ENCODE assay signal across 10 cellular contexts in genomic region chr21:45310446-45310845, GRCh38.
"Had no signal": no experiment of that assay in that cellular context is flagged by ENCODE, and none has a peak within 500 bp of the region (broad histone marks: within the 10 kb centered on the region; RNA-seq: fewer than 3 reads in every experiment).

No MANE protein-coding gene starts in this region.

- ATAC-seq: activated naive CD8-positive, alpha-beta T cell treated with anti-CD3 and anti-CD28 coated beads, Interleukin-2, amount 50 U/mL, for 24 hours; foreskin keratinocyte; heart left ventricle had no signal

- H3K27ac Mint-ChIP-seq: activated B cell treated with CpG ODN at 0.5 μM for 24 hours; activated naive CD8-positive, alpha-beta T cell treated with anti-CD3 and anti-CD28 coated beads, Interleukin-2, amount 50 U/mL, for 24 hours; T-helper 1 cell treated with Interleukin-12 subunit alpha and Interleukin-12 subunit beta and Interleukin-4 antibody, amounts not matched to agents 30 μg/mL and 1 μg/mL, for 36 hours had no signal

- H3K27me3 ChIP-seq: ascending aorta, heart left ventricle had no signal

- H3K4me3 ChIP-seq: ascending aorta, heart left ventricle had no signal

- H3K9me3 ChIP-seq: ascending aorta, heart left ventricle had no signal

- H3K9me3 Mint-ChIP-seq: T-helper 1 cell treated with Interleukin-12 subunit alpha and Interleukin-12 subunit beta and Interleukin-4 antibody, amounts not matched to agents 30 μg/mL and 1 μg/mL, for 36 hours had no signal

- H3K4me1 ChIP-seq: foreskin keratinocyte had no signal

- DNase-seq: activated B cell treated with CpG ODN at 0.5 μM for 24 hours; activated CD4-positive, alpha-beta T cell treated with anti-CD3 and anti-CD28 coated beads, Interleukin-2, amount 50 U/mL, for 1 hour; activated naive CD8-positive, alpha-beta T cell treated with anti-CD3 and anti-CD28 coated beads, Interleukin-2, amount 50 U/mL, for 24 hours; activated T-cell treated with anti-CD3 and anti-CD28 coated beads, Interleukin-2, amount 50 U/mL, for 48 hours; foreskin keratinocyte; SHP77 had no signal

- H3K4me3 Mint-ChIP-seq: activated B cell treated with CpG ODN at 0.5 μM for 24 hours; activated naive CD8-positive, alpha-beta T cell treated with anti-CD3 and anti-CD28 coated beads, Interleukin-2, amount 50 U/mL, for 24 hours; nephron; T-helper 1 cell treated with Interleukin-12 subunit alpha and Interleukin-12 subunit beta and Interleukin-4 antibody, amounts not matched to agents 30 μg/mL and 1 μg/mL, for 36 hours had no signal

- H3K36me3 ChIP-seq: ascending aorta, heart left ventricle had no signal

- H3K27ac ChIP-seq: foreskin keratinocyte had no signal

- H3K4me1 Mint-ChIP-seq: activated B cell treated with CpG ODN at 0.5 μM for 24 hours had no signal
